ENCODE assay signal across 1 cellular context in the genomic region with DNA sequence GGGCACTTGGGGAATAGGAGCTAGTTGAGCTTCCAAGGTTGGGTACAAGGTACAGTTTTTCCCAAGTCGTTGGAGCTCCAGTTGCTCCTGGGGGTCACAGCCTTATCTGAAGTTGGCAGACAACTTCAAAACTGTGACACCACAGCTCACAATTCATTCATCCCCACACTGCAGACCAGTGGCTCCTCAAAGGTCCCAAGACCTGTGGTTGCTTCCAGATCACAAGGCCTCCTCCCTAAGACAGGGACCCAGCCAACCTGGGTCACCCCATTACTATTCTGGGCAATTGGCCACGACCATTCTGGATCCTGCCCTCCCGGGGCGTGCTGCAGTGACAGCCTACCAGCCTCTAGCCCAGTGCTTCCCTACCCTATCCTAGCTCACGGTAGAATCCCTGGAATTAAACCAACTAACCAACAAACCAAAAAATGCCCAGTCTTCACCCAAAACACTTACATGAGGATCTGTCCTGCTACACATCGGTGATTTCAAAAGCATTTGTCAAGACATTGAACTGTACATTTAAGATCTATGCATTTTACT.
TF ChIP-seq lines count a peak whose summit lies in the region.

No MANE protein-coding gene starts in this region.

TF ChIP-seq in endothelial cell of umbilical vein, 7 proteins besides CTCF, POLR2A, EP300 and RAD21:
- TF ChIP-seq FOS (IDR thresholded peaks at IDR 0.05; ENCODE audit: borderline replicate concordance, insufficient read depth, low read length) (no peak), JUN (IDR thresholded peaks at IDR 0.05; ENCODE audit: borderline replicate concordance, insufficient read depth, insufficient read length, low read depth) (no peak), EZH2 (IDR thresholded peaks at IDR 0.05; ENCODE audit: borderline replicate concordance, low read depth, low read length, severe bottlenecking) (no peak), POLR2AphosphoS5 (IDR thresholded peaks at IDR 0.05; ENCODE audit: insufficient read depth, low read depth, low read length) (no peak), GATA2 (IDR thresholded peaks at IDR 0.05; ENCODE audit: insufficient read depth, insufficient read length, low read depth, low read length) (no peak), MYC (IDR thresholded peaks at IDR 0.05; ENCODE audit: low read depth, low read length) (no peak)
- TF ChIP-seq, protein P1, sequence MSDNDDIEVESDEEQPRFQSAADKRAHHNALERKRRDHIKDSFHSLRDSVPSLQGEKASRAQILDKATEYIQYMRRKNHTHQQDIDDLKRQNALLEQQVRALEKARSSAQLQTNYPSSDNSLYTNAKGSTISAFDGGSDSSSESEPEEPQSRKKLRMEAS (IDR thresholded peaks at IDR 0.05; ENCODE audit: insufficient read depth, insufficient read length): no peak
TF ChIP-seq in endothelial cell of umbilical vein: peak in this region for 0.
